In the genomic region with DNA sequence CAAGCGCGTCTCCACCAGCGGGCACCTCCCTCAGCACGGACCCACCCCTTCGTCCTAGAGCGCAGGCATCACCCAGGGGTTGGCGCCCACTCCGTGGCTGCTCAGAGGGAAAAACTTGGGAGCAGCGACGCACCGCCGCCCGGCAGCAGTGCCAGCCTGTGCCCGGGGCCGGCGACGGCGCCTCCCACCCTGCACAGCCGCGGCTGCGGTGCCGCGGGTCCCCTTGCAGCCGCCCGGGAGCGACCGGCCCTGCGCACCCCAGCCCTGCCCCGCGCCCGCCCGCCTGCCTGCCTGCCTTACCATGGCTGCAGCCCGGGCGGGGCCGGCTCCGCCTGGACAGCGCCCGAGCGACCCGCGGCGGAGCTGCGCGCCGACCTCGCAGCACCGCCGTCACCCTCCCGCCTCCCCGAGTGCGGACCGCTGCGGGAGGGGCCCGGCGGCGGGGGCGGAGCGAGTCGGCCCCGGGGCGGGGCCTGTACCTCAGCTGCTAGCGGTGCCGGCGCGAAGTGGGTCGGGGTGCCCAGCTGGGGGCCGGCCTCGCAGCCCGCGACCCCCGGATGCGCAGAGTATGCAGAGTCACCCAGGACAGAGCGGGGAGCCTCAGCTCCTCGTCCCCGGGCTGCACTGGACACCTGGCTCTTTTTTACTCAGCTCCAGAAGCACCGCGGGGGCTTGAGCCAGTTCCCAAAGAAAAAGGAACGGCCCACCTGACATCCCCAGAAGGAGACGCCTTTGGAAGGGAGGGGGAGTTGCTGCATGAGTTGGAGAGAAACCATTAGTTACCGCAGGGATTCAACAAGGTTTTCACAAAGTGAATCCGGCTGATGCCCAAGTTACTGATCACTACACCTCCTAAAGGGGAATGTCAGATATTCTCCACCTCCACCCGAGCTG, we compare ENCODE assay signal across 8 cellular contexts. TPM values are rescaled to one million over a fixed set of nuclear protein-coding genes. Genes with fewer than 3 reads are reported as not detected.
A peak's percentile ranks its signal among the peaks of the same experiment; 100 is the strongest.
DNase-seq lines count a peak whose midpoint lies in the region; ATAC-seq and TF ChIP-seq lines count a peak whose summit lies in the region.

No MANE protein-coding gene starts in this region.

- ATAC-seq in right lobe of liver = peak; percentile 77 to 90 (median 83)
- ATAC-seq in GM21717 (IDR thresholded peaks at IDR 0.05; ENCODE audit: unreplicated experiment) = no peak

- H3K4me3 ChIP-seq in dorsolateral prefrontal cortex (peak overlapping the region; percentile 64 to 93 (median 81)), right lobe of liver (peak overlapping the region; percentile 49 to 68 (median 54))

- WGBS in right lobe of liver (ENCODE audit: insufficient coverage, low coverage, low lambda C conversion rate, missing lambda C conversion rate) = 8% methylated on average over 9 of the region's 82 CpGs

- H3K27ac ChIP-seq in dorsolateral prefrontal cortex (peak overlapping the region; percentile 85 to 100 (median 99)), right lobe of liver (peak overlapping the region in 2 of 3 donors; percentile 26 to 59)

- TF ChIP-seq CTCF in dorsolateral prefrontal cortex (IDR thresholded peaks at IDR 0.05 in 54 of 56, conservative IDR thresholded peaks at IDR 0.05 in 2 of 56; ENCODE audit: low read depth in 1 of 56, partially characterized antibody in 56 of 56) (peak in 2 of 56 donors; percentile 11 to 16), right lobe of liver (IDR thresholded peaks at IDR 0.05) (no peak)

- no peaks in the 10 kb centered on the region for H3K9me3 ChIP-seq in right lobe of liver

- H3K4me1 ChIP-seq in right lobe of liver = peaks cover 0 to 50% (median 15%) of the 10 kb centered on the region in 4 donors

- intact Hi-C loops in dorsolateral prefrontal cortex (cut with DNase I) = loop anchor here (2.0 to 5.0 kb wide), 3 partner anchors 23 to 100 kb away; no protein-coding TSS in a partner anchor
- intact Hi-C loops in right lobe of liver (cut with DNase I) = no loop called here

- peak; percentile 59 for TF ChIP-seq POLR2A in right lobe of liver (IDR thresholded peaks at IDR 0.05)

- no peaks in the 10 kb centered on the region for H3K36me3 ChIP-seq in right lobe of liver

- no peaks in the 10 kb centered on the region for H3K27me3 ChIP-seq in dorsolateral prefrontal cortex
- H3K27me3 ChIP-seq in right lobe of liver = no peaks in the 10 kb centered on the region

- DNase-seq in NCI-H2081 (lab: John Stamatoyannopoulos, UW) (peak; percentile 41 to 45), NCI-H2081 treated with DMSO at 0.1 percent for 48 hours (lab: John Stamatoyannopoulos, UW) (no peak), NCI-H1092 treated with DMSO at 0.1 percent for 48 hours (lab: John Stamatoyannopoulos, UW) (peak; percentile 22), dorsolateral prefrontal cortex (peak; percentile 67 to 91 (median 81)), right lobe of liver (peak; percentile 75 to 82 (median 79))
- peak; percentile 56 for DNase-seq in activated CD4-positive, alpha-beta T cell treated with anti-CD3 and anti-CD28 coated beads, Interleukin-2, amount 50 U/mL, for 1 hour
- peak; percentile 55 for DNase-seq in stimulated activated CD4-positive, alpha-beta T cell treated with anti-CD3 and anti-CD28 coated beads, Interleukin-4, amount 100 ng/mL, for 24 hours

RNA-seq across cellular contexts. Expression of gene MTMR4, which starts 17.5 kb away (rescaled TPM):
- total RNA-seq in dorsolateral prefrontal cortex (100 to 1,000 TPM in 25 of 120 experiments, 10 to 100 TPM in 95; 66.6 to 122 (median 90.6) TPM), right lobe of liver (100 to 1,000 TPM in 1 of 6 experiments, 10 to 100 TPM in 5; 46.4 to 101 (median 59.7) TPM)

RNA-seq across cellular contexts. Expression of gene HSF5, which starts 43.7 kb away (rescaled TPM):
- 1 to 10 TPM in 1 of 120 experiments, under 1 TPM in 116, not detected in 3; 0.10 to 1.0 (median 0.30) TPM for total RNA-seq in dorsolateral prefrontal cortex
- total RNA-seq in right lobe of liver = under 1 TPM in 5 of 6 experiments, not detected in 1; 0.06 to 0.18 (median 0.10) TPM

Comparison
In these comparisons a context has a peak if more than half of its experiments do, and no peak if none do; other contexts are left out.
1. intact Hi-C loops: an anchor here in dorsolateral prefrontal cortex (2.0 to 5.0 kb wide); none called in right lobe of liver.